ENCODE assay signal across 16 cellular contexts in genomic region chr22:19823638-19824196, GRCh38. TPM values are rescaled to one million over a fixed set of nuclear protein-coding genes. Genes with fewer than 3 reads are reported as not detected.
DNase-seq lines count a peak whose midpoint lies in the region; TF ChIP-seq lines count a peak whose summit lies in the region.
"Had no signal": no experiment of that assay in that cellular context is flagged by ENCODE, and none has a peak within 500 bp of the region (broad histone marks: within the 10 kb centered on the region; RNA-seq: fewer than 3 reads in every experiment).

No MANE protein-coding gene starts in this region.

- H3K4me3 Mint-ChIP-seq in glutamatergic neuron (ENCODE audit: unreplicated experiment), result no peak overlapping the region
- H3K4me3 Mint-ChIP-seq: activated CD4-positive, alpha-beta T cell treated with anti-CD3 and anti-CD28 coated beads, Interleukin-2, amount 10 ng/mL, durations not matched to agents 24 days and 14 days; stimulated activated naive CD8-positive, alpha-beta T cell treated with anti-CD3 and anti-CD28 coated beads, Interleukin-15, amount 100 ng/mL, for 72 hours; T-helper 1 cell treated with Interleukin-12 subunit alpha and Interleukin-12 subunit beta and Interleukin-4 antibody, amounts not matched to agents 30 μg/mL and 1 μg/mL, for 36 hours had no signal

- 95% methylated on average over 13 of the region's 13 CpGs for WGBS in hepatocyte (ENCODE audit: low lambda C conversion rate, missing lambda C conversion rate)
- WGBS in stomach, 5 donors, result 81 to 92% (median 92%) methylated on average over 9 to 13 of the region's 13 CpGs
- WGBS in smooth muscle cell (ENCODE audit: low lambda C conversion rate), result 94% methylated on average over 13 of the region's 13 CpGs

- H3K4me2 ChIP-seq in hepatocyte (no peak overlapping the region), smooth muscle cell (no peak overlapping the region)
- H3K4me2 ChIP-seq: A549 had no signal

- peak; percentile 20 for DNase-seq in NCI-H2107 treated with DMSO at 0.1 percent for 48 hours (lab: John Stamatoyannopoulos, UW; ENCODE audit: unreplicated experiment)
- no peak for DNase-seq in NCI-H2107 (lab: John Stamatoyannopoulos, UW)
- DNase-seq in NCI-H69 (lab: John Stamatoyannopoulos, UW), result peak; percentile 84
- peak; percentile 11 for DNase-seq in hepatocyte (ENCODE audit: low spot score)
- DNase-seq in stomach, result peak; percentile 14
- DNase-seq in smooth muscle cell (lab: John Stamatoyannopoulos, UW; ENCODE audit: unreplicated experiment), result no peak
- DNase-seq in NCI-H1105 (lab: John Stamatoyannopoulos, UW), result no peak
- no peak for DNase-seq in glutamatergic neuron
- DNase-seq: activated CD4-positive, alpha-beta T cell treated with anti-CD3 and anti-CD28 coated beads, Interleukin-2, amount 10 ng/mL, durations not matched to agents 24 days and 14 days; Kasumi-1; NCI-H446; nucleus accumbens; spleen; stimulated activated naive CD8-positive, alpha-beta T cell treated with anti-CD3 and anti-CD28 coated beads, Interleukin-15, amount 100 ng/mL, for 72 hours had no signal

- TF ChIP-seq POLR2A in stomach (IDR thresholded peaks at IDR 0.05), result no peak

- peaks cover 2% of the 10 kb centered on the region for H3K9me3 Mint-ChIP-seq in glutamatergic neuron (ENCODE audit: unreplicated experiment)
- H3K9me3 Mint-ChIP-seq: activated CD4-positive, alpha-beta T cell treated with anti-CD3 and anti-CD28 coated beads, Interleukin-2, amount 10 ng/mL, durations not matched to agents 24 days and 14 days; stimulated activated naive CD8-positive, alpha-beta T cell treated with anti-CD3 and anti-CD28 coated beads, Interleukin-15, amount 100 ng/mL, for 72 hours; T-helper 1 cell treated with Interleukin-12 subunit alpha and Interleukin-12 subunit beta and Interleukin-4 antibody, amounts not matched to agents 30 μg/mL and 1 μg/mL, for 36 hours had no signal

- H3K9me2 ChIP-seq in hepatocyte (replicated peaks; ENCODE audit: insufficient read depth), result no peaks in the 10 kb centered on the region

- peaks cover 5% of the 10 kb centered on the region for H3K27me3 Mint-ChIP-seq in glutamatergic neuron (ENCODE audit: unreplicated experiment)
- H3K27me3 Mint-ChIP-seq: activated CD4-positive, alpha-beta T cell treated with anti-CD3 and anti-CD28 coated beads, Interleukin-2, amount 10 ng/mL, durations not matched to agents 24 days and 14 days; stimulated activated naive CD8-positive, alpha-beta T cell treated with anti-CD3 and anti-CD28 coated beads, Interleukin-15, amount 100 ng/mL, for 72 hours had no signal

- H3K36me3 Mint-ChIP-seq in glutamatergic neuron (ENCODE audit: unreplicated experiment), result no peaks in the 10 kb centered on the region

- H3K79me2 ChIP-seq in hepatocyte (no peaks in the 10 kb centered on the region), smooth muscle cell (ENCODE audit: low read depth) (no peaks in the 10 kb centered on the region)

- no peak overlapping the region for H3K27ac ChIP-seq in hepatocyte
- no peak overlapping the region for H3K27ac ChIP-seq in stomach
- H3K27ac ChIP-seq in smooth muscle cell (ENCODE audit: low read depth), result no peak overlapping the region
- H3K27ac ChIP-seq: A549, spleen had no signal

- H3K4me3 ChIP-seq in hepatocyte (no peak overlapping the region), stomach (no peak overlapping the region), smooth muscle cell (no peak overlapping the region)
- H3K4me3 ChIP-seq: A549, spleen had no signal

- H3K4me1 ChIP-seq in hepatocyte (ENCODE audit: insufficient read depth), result no peaks in the 10 kb centered on the region
- H3K4me1 ChIP-seq in stomach, result peaks cover 0 to 7% (median 0%) of the 10 kb centered on the region in 4 donors
- H3K4me1 ChIP-seq in smooth muscle cell (ENCODE audit: low read depth), result no peaks in the 10 kb centered on the region

- H3K4me1 Mint-ChIP-seq in glutamatergic neuron (ENCODE audit: low read depth, unreplicated experiment), result peaks cover 6% of the 10 kb centered on the region
- H3K4me1 Mint-ChIP-seq: activated CD4-positive, alpha-beta T cell treated with anti-CD3 and anti-CD28 coated beads, Interleukin-2, amount 10 ng/mL, durations not matched to agents 24 days and 14 days had no signal

- no peak for TF ChIP-seq EP300 in stomach (IDR thresholded peaks at IDR 0.05)

- no peak overlapping the region for H3K27ac Mint-ChIP-seq in glutamatergic neuron (ENCODE audit: unreplicated experiment)
- H3K27ac Mint-ChIP-seq: activated CD4-positive, alpha-beta T cell treated with anti-CD3 and anti-CD28 coated beads, Interleukin-2, amount 10 ng/mL, durations not matched to agents 24 days and 14 days; stimulated activated naive CD8-positive, alpha-beta T cell treated with anti-CD3 and anti-CD28 coated beads, Interleukin-15, amount 100 ng/mL, for 72 hours; T-helper 1 cell treated with Interleukin-12 subunit alpha and Interleukin-12 subunit beta and Interleukin-4 antibody, amounts not matched to agents 30 μg/mL and 1 μg/mL, for 36 hours had no signal

- H3K27me3 ChIP-seq in hepatocyte (no peaks in the 10 kb centered on the region), stomach (no peaks in the 10 kb centered on the region), smooth muscle cell (ENCODE audit: low read depth) (no peaks in the 10 kb centered on the region)
- H3K27me3 ChIP-seq: spleen had no signal

- H2AFZ ChIP-seq in hepatocyte (no peak overlapping the region), smooth muscle cell (ENCODE audit: low read depth) (no peak overlapping the region)

- no peak overlapping the region for H3K9ac ChIP-seq in smooth muscle cell (ENCODE audit: low read depth)

- no peaks in the 10 kb centered on the region for H3K9me3 ChIP-seq in hepatocyte (ENCODE audit: low read depth)
- H3K9me3 ChIP-seq in stomach, result no peaks in the 10 kb centered on the region
- no peaks in the 10 kb centered on the region for H3K9me3 ChIP-seq in smooth muscle cell (replicated peaks; ENCODE audit: low read depth)
- H3K9me3 ChIP-seq: A549, spleen had no signal

- no peaks in the 10 kb centered on the region for H4K20me1 ChIP-seq in hepatocyte (ENCODE audit: insufficient read depth, poor library complexity, severe bottlenecking)
- H4K20me1 ChIP-seq in smooth muscle cell (ENCODE audit: low read depth), result peaks cover 22% of the 10 kb centered on the region

- intact Hi-C loops in stomach (cut with DNase I; ENCODE audit: low total_unique reads), result no loop called here

- H3K36me3 ChIP-seq in hepatocyte (replicated peaks; ENCODE audit: insufficient read depth, low read depth), result no peaks in the 10 kb centered on the region
- peaks cover 0 to 8% (median 3%) of the 10 kb centered on the region in 4 donors for H3K36me3 ChIP-seq in stomach
- H3K36me3 ChIP-seq in smooth muscle cell (ENCODE audit: low read depth), result no peaks in the 10 kb centered on the region

- no peaks in the 10 kb centered on the region for H3F3A ChIP-seq in smooth muscle cell (ENCODE audit: low read depth)

- TF ChIP-seq CTCF in hepatocyte (IDR thresholded peaks at IDR 0.05; ENCODE audit: poor library complexity) (no peak), stomach (IDR thresholded peaks at IDR 0.05) (no peak), smooth muscle cell (IDR thresholded peaks at IDR 0.05; ENCODE audit: borderline replicate concordance, insufficient read depth, poor library complexity, severe bottlenecking) (no peak), glutamatergic neuron (IDR thresholded peaks at IDR 0.05; ENCODE audit: partially characterized antibody, unreplicated experiment) (no peak)

RNA-seq across cellular contexts. Expression of gene GNB1L, which starts 31.0 kb away (rescaled TPM):
- 2.6 and 4.1 TPM in 2 replicates for total RNA-seq in hepatocyte
- polyA plus RNA-seq in hepatocyte, result 8.5 TPM in 2 replicates
- total RNA-seq in stomach, result 1 to 10 TPM in 2 of 5 donors, under 1 TPM in 2, not detected in 1; 0.29 to 4.1 (median 1.7) TPM
- 1 to 10 TPM; 1.8 to 6.8 (median 3.2) TPM for polyA plus RNA-seq in stomach
- total RNA-seq in smooth muscle cell, result 2.3 and 4.1 TPM in 2 replicates
- 7.4 and 7.9 TPM in 2 replicates for polyA plus RNA-seq in smooth muscle cell
- 5.0 TPM for total RNA-seq in glutamatergic neuron (ENCODE audit: unreplicated experiment)

RNA-seq across cellular contexts. Expression of gene RTL10, which starts 31.0 kb away (rescaled TPM):
- total RNA-seq in hepatocyte (12.3 and 15.9 TPM in 2 replicates), stomach (10 to 100 TPM in 2 of 5 donors, 1 to 10 TPM in 3; 1.7 to 28.1 (median 8.7) TPM), smooth muscle cell (3.8 and 7.3 TPM in 2 replicates), glutamatergic neuron (ENCODE audit: unreplicated experiment) (12.1 TPM)
- polyA plus RNA-seq in hepatocyte (12.9 and 13.0 TPM in 2 replicates), stomach (10 to 100 TPM in 1 of 3 donors, 1 to 10 TPM in 2; 5.2 to 12.1 (median 5.8) TPM), smooth muscle cell (7.5 TPM in 2 replicates)

Comparison
In these comparisons a context has a peak if more than half of its experiments do, and no peak if none do; other contexts are left out.
1. DNase-seq: peak in NCI-H2107 treated with DMSO at 0.1 percent for 48 hours (single experiment), NCI-H69 (single experiment), hepatocyte (single experiment) and stomach (single experiment); none in NCI-H2107 (single experiment), smooth muscle cell (single experiment), NCI-H1105 (single experiment) and glutamatergic neuron (single experiment).